ENCODE assay signal across 24 cellular contexts in genomic region chr20:21708738-21709534, GRCh38. TPM values are rescaled to one million over a fixed set of nuclear protein-coding genes. Genes with fewer than 3 reads are reported as not detected.
"Had no signal": no experiment of that assay in that cellular context is flagged by ENCODE, and none has a peak within 500 bp of the region (broad histone marks: within the 10 kb centered on the region; RNA-seq: fewer than 3 reads in every experiment).

No MANE protein-coding gene starts in this region.

- H3K36me3 Mint-ChIP-seq: mesothelial cell of epicardium, natural killer cell had no signal

- H3K27ac Mint-ChIP-seq: activated CD4-positive, alpha-beta memory T cell treated with anti-CD3 and anti-CD28 coated beads, Interleukin-2, amount 10 ng/mL, durations not matched to agents 7 days and 5 days; activated CD4-positive, alpha-beta T cell treated with anti-CD3 and anti-CD28 coated beads, Interleukin-2, amount 10 ng/mL, durations not matched to agents 24 days and 14 days; activated naive CD4-positive, alpha-beta T cell treated with anti-CD3 and anti-CD28 coated beads, Interleukin-2, amount 50 U/mL, for 72 hours; activated T-helper 17 cell treated with anti-CD3 and anti-CD28 coated beads, Interleukin-2, amount 50 U/mL, for 72 hours; mesothelial cell of epicardium; natural killer cell had no signal

- ATAC-seq: activated CD4-positive, CD25-positive, alpha-beta regulatory T cell treated with anti-CD3 and anti-CD28 coated beads, Interleukin-2, amount 50 U/mL, for 24 hours; activated naive CD4-positive, alpha-beta T cell treated with anti-CD3 and anti-CD28 coated beads, Interleukin-2, amount 50 U/mL, for 72 hours; activated T-helper 17 cell treated with anti-CD3 and anti-CD28 coated beads, Interleukin-2, amount 50 U/mL, for 72 hours; esophagus mucosa; natural killer cell; upper lobe of right lung had no signal

- H3K4me1 Mint-ChIP-seq: activated CD4-positive, alpha-beta memory T cell treated with anti-CD3 and anti-CD28 coated beads, Interleukin-2, amount 10 ng/mL, durations not matched to agents 7 days and 5 days; activated CD4-positive, alpha-beta T cell treated with anti-CD3 and anti-CD28 coated beads, Interleukin-2, amount 10 ng/mL, durations not matched to agents 24 days and 14 days; activated T-helper 17 cell treated with anti-CD3 and anti-CD28 coated beads, Interleukin-2, amount 50 U/mL, for 72 hours; mesothelial cell of epicardium; natural killer cell had no signal

- DNase-seq: activated CD4-positive, alpha-beta memory T cell treated with anti-CD3 and anti-CD28 coated beads, Interleukin-2, amount 10 ng/mL, durations not matched to agents 7 days and 5 days; activated CD4-positive, alpha-beta T cell treated with anti-CD3 and anti-CD28 coated beads, Interleukin-2, amount 10 ng/mL, durations not matched to agents 24 days and 14 days; activated T-cell treated with anti-CD3 and anti-CD28 coated beads, Interleukin-2, amount 50 U/mL, for 1 hour; central memory CD4-positive, alpha-beta T cell; dermis blood vessel endothelial cell; effector CD8-positive, alpha-beta T cell; foreskin melanocyte; left ventricle myocardium inferior; natural killer cell; occipital lobe; stimulated activated CD4-positive, alpha-beta T cell treated with anti-CD3 and anti-CD28 coated beads, Interleukin-2, amount 100 ng/mL, for 48 hours; stimulated activated CD8-positive, alpha-beta memory T cell treated with anti-CD3 and anti-CD28 coated beads, Interleukin-4, amount 100 ng/mL, for 48 hours; stimulated activated naive CD4-positive, alpha-beta T cell; T1000; testis; upper lobe of right lung had no signal

- H3K4me3 ChIP-seq: left ventricle myocardium inferior, testis, upper lobe of right lung had no signal

- H3K36me3 ChIP-seq: left ventricle myocardium inferior, upper lobe of right lung had no signal

- H3K9me3 ChIP-seq: left ventricle myocardium inferior, testis, upper lobe of right lung had no signal

- H3K4me3 Mint-ChIP-seq: activated CD4-positive, alpha-beta memory T cell treated with anti-CD3 and anti-CD28 coated beads, Interleukin-2, amount 10 ng/mL, durations not matched to agents 7 days and 5 days; activated CD4-positive, alpha-beta T cell treated with anti-CD3 and anti-CD28 coated beads, Interleukin-2, amount 10 ng/mL, durations not matched to agents 24 days and 14 days; activated T-helper 17 cell treated with anti-CD3 and anti-CD28 coated beads, Interleukin-2, amount 50 U/mL, for 72 hours; mesothelial cell of epicardium; natural killer cell had no signal

- H3K27ac ChIP-seq: left ventricle myocardium inferior, testis, upper lobe of right lung had no signal

- H3K4me1 ChIP-seq: testis, upper lobe of right lung had no signal

- H3K27me3 ChIP-seq: testis had no signal

- H3K9me3 Mint-ChIP-seq: activated CD4-positive, alpha-beta memory T cell treated with anti-CD3 and anti-CD28 coated beads, Interleukin-2, amount 10 ng/mL, durations not matched to agents 7 days and 5 days; activated CD4-positive, alpha-beta T cell treated with anti-CD3 and anti-CD28 coated beads, Interleukin-2, amount 10 ng/mL, durations not matched to agents 24 days and 14 days; activated naive CD4-positive, alpha-beta T cell treated with anti-CD3 and anti-CD28 coated beads, Interleukin-2, amount 50 U/mL, for 72 hours; activated T-helper 17 cell treated with anti-CD3 and anti-CD28 coated beads, Interleukin-2, amount 50 U/mL, for 72 hours; mesothelial cell of epicardium; natural killer cell had no signal

RNA-seq across cellular contexts. Expression of gene PAX1, which starts 3.5 kb away (rescaled TPM):
- total RNA-seq: activated CD4-positive, alpha-beta memory T cell treated with anti-CD3 and anti-CD28 coated beads, Interleukin-2, amount 10 ng/mL, durations not matched to agents 7 days and 5 days; activated CD4-positive, alpha-beta T cell treated with anti-CD3 and anti-CD28 coated beads, Interleukin-2, amount 10 ng/mL, durations not matched to agents 24 days and 14 days; activated naive CD4-positive, alpha-beta T cell treated with anti-CD3 and anti-CD28 coated beads, Interleukin-2, amount 50 U/mL, for 72 hours; activated T-helper 17 cell treated with anti-CD3 and anti-CD28 coated beads, Interleukin-2, amount 50 U/mL, for 72 hours; astrocyte; dermis blood vessel endothelial cell; esophagus mucosa; left ventricle myocardium inferior; lung microvascular endothelial cell; mesothelial cell of epicardium; natural killer cell; T-helper 1 cell treated with Interleukin-12 subunit alpha and Interleukin-12 subunit beta and Interleukin-4 antibody, amounts not matched to agents 30 ng/mL and 1 ng/mL, for 36 hours; testis; upper lobe of right lung had no signal
